In the genomic region with DNA sequence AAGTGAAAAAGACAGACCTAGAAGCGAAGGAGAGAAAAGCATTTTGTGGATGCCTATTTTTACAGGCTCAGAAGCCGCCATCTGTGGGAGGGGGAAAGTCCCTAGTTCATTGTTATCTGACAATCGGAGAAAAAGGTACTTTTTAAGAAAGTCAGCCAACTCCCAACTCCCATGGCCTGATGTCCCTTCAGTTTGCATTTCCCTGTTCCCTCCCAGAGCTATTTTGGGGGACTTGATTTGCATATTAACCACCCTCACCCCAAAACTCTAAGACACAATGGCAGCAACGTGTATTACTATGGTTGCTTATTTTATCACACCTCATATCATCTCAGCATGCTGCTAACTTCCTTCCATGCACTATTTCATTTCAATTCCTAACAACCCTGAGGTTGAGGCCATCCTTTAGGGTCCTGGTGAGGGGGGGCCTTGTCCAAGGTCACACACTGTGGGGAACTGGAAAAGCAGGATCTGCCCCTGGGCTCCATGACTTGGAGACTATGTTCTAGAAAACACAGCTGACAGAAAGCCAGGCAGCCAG, we compare ENCODE assay signal across 9 cellular contexts. TPM values are rescaled to one million over a fixed set of nuclear protein-coding genes. Genes with fewer than 3 reads are reported as not detected.
DNase-seq lines count a peak whose midpoint lies in the region; ATAC-seq and TF ChIP-seq lines count a peak whose summit lies in the region.
"Had no signal": no experiment of that assay in that cellular context is flagged by ENCODE, and none has a peak within 500 bp of the region (broad histone marks: within the 10 kb centered on the region; RNA-seq: fewer than 3 reads in every experiment).

No MANE protein-coding gene starts in this region.

- H3K27me3 ChIP-seq in OCI-LY1 (ENCODE audit: insufficient read depth, low read length), result no peaks in the 10 kb centered on the region
- H3K27me3 ChIP-seq in spleen (replicated peaks in 1 of 7), result no peaks in the 10 kb centered on the region
- H3K27me3 ChIP-seq in mesenchymal stem cell (ENCODE audit: control insufficient read depth in 1 of 2, insufficient read depth in 1 of 2, low read length in 2 of 2), result peaks cover 0 to 4% of the 10 kb centered on the region in 2 experiments
- H3K27me3 ChIP-seq in H7 (ENCODE audit: control insufficient read depth, insufficient read depth, low read length), result no peaks in the 10 kb centered on the region

- no peaks in the 10 kb centered on the region for H3K9me3 ChIP-seq in OCI-LY1 (ENCODE audit: low read length)
- peaks cover 0 to 28% (median 19%) of the 10 kb centered on the region in 8 donors for H3K9me3 ChIP-seq in spleen
- H3K9me3 ChIP-seq in mesenchymal stem cell (ENCODE audit: control insufficient read depth, low read length), result peaks cover 16% of the 10 kb centered on the region

- no peak overlapping the region for H3K4ac ChIP-seq in mesenchymal stem cell (ENCODE audit: low read depth in 1 of 2, low read length in 2 of 2)

- H4K91ac ChIP-seq in mesenchymal stem cell (ENCODE audit: low read length), result no peak overlapping the region

- no peak overlapping the region for H2BK12ac ChIP-seq in mesenchymal stem cell (ENCODE audit: low read length in 2 of 2)

- CTCF ChIA-PET in RWPE1 (lab: Yijun Ruan, JAX), result no interaction called here

- no peak for TF ChIP-seq POLR2A in spleen (IDR thresholded peaks at IDR 0.05)

- H3K27ac ChIP-seq in OCI-LY1 (ENCODE audit: low read depth, low read length, poor library complexity, severe bottlenecking), result peak overlapping the region; percentile 90
- peak overlapping the region in 7 of 8 donors; percentile 35 to 80 (median 72) for H3K27ac ChIP-seq in spleen
- H3K27ac ChIP-seq in mesenchymal stem cell (ENCODE audit: low read length, poor library complexity, severe bottlenecking), result no peak overlapping the region
- no peak overlapping the region for H3K27ac ChIP-seq in RWPE1

- H4K20me1 ChIP-seq in OCI-LY1 (ENCODE audit: insufficient read depth, low read length), result no peaks in the 10 kb centered on the region

- H3K36me3 ChIP-seq in OCI-LY1 (ENCODE audit: insufficient read depth, low read length), result peaks cover 15% of the 10 kb centered on the region
- H3K36me3 ChIP-seq in spleen, result peaks cover 0 to 66% (median 7%) of the 10 kb centered on the region in 6 donors
- H3K36me3 ChIP-seq in mesenchymal stem cell (ENCODE audit: control insufficient read depth in 1 of 2, insufficient read depth in 2 of 2, low read depth in 1 of 2, low read length in 2 of 2), result peaks cover 0 to 3% of the 10 kb centered on the region in 2 experiments
- no peaks in the 10 kb centered on the region for H3K36me3 ChIP-seq in H7 (replicated peaks; ENCODE audit: control insufficient read depth, insufficient read depth, low read length)

- no peak overlapping the region for H3K4me3 ChIP-seq in OCI-LY1 (ENCODE audit: low read depth, low read length, poor library complexity, severe bottlenecking)
- H3K4me3 ChIP-seq in spleen, result peak overlapping the region in 1 of 8 donors; percentile 1
- H3K4me3 ChIP-seq in mesenchymal stem cell (ENCODE audit: insufficient read depth in 1 of 2, low read depth in 1 of 2, low read length in 2 of 2), result no peak overlapping the region
- no peak overlapping the region for H3K4me3 ChIP-seq in H7 (ENCODE audit: insufficient read depth, low read depth, low read length)

- H3K9me2 ChIP-seq in OCI-LY1 (ENCODE audit: low read depth, low read length), result no peaks in the 10 kb centered on the region

- H3K79me1 ChIP-seq in mesenchymal stem cell (replicated peaks; ENCODE audit: low read length, poor library complexity, severe bottlenecking), result no peaks in the 10 kb centered on the region

- TF ChIP-seq CTCF in OCI-LY1 (IDR thresholded peaks at IDR 0.05; ENCODE audit: low read length) (no peak), spleen (IDR thresholded peaks at IDR 0.05 in 8 of 11, conservative IDR thresholded peaks at IDR 0.05 in 3 of 11) (no peak), RWPE1 (conservative IDR thresholded peaks at IDR 0.05; ENCODE audit: low read depth) (no peak)

- H3K4me1 ChIP-seq in OCI-LY1 (ENCODE audit: insufficient read depth, low read length, severe bottlenecking) (peaks cover 59% of the 10 kb centered on the region), spleen (peaks cover 23 to 91% (median 62%) of the 10 kb centered on the region in 6 donors), mesenchymal stem cell (ENCODE audit: control insufficient read depth, insufficient read depth, low read depth, low read length) (no peaks in the 10 kb centered on the region)

- H3K14ac ChIP-seq in mesenchymal stem cell (ENCODE audit: low read length in 2 of 2), result no peak overlapping the region

- H3K4me2 ChIP-seq in OCI-LY1 (ENCODE audit: low read length), result peak overlapping the region; percentile 33
- H3K4me2 ChIP-seq in mesenchymal stem cell (ENCODE audit: low read length, poor library complexity, severe bottlenecking), result no peak overlapping the region

- peak; percentile 59 for DNase-seq in spleen
- DNase-seq in cortex of kidney (lab: John Stamatoyannopoulos, UW), result no peak
- DNase-seq in mesenchymal stem cell, result no peak
- no peak for DNase-seq in RWPE1 (ENCODE audit: low spot score)
- no peak for DNase-seq in H7
- DNase-seq: NCI-H1436 treated with DMSO at 0.1 percent for 48 hours had no signal

- POLR2A ChIA-PET in RWPE1 (lab: Yijun Ruan, JAX; ENCODE audit: low non-redundant PET), result no interaction called here

- H2AK5ac ChIP-seq in mesenchymal stem cell (ENCODE audit: low read length, severe bottlenecking), result no peak overlapping the region

- H3K23ac ChIP-seq in mesenchymal stem cell (ENCODE audit: low read length in 2 of 2), result no peak overlapping the region

- no peak overlapping the region for H4K8ac ChIP-seq in mesenchymal stem cell (ENCODE audit: low read length)

- H3F3A ChIP-seq in OCI-LY1 (ENCODE audit: insufficient read depth, low read length), result no peaks in the 10 kb centered on the region

- ATAC-seq in GM18511 (IDR thresholded peaks at IDR 0.05; ENCODE audit: unreplicated experiment) (peak; percentile 59), GM21786 (IDR thresholded peaks at IDR 0.05; ENCODE audit: unreplicated experiment) (peak; percentile 44)

- no peak overlapping the region for H3K18ac ChIP-seq in mesenchymal stem cell (ENCODE audit: low read depth in 1 of 2, low read length in 2 of 2)

- H2BK5ac ChIP-seq in mesenchymal stem cell (ENCODE audit: low read depth, low read length, poor library complexity, severe bottlenecking), result no peak overlapping the region

- H2BK15ac ChIP-seq in mesenchymal stem cell (ENCODE audit: low read depth, poor library complexity, severe bottlenecking), result no peak overlapping the region

- 15 to 39% (median 31%) methylated on average over 4 of the region's 4 CpGs for WGBS in spleen, 5 donors
- 92% methylated on average over 4 of the region's 4 CpGs for WGBS in mesenchymal stem cell

- H3K9ac ChIP-seq in OCI-LY1 (ENCODE audit: low read length) (peak overlapping the region; percentile 36; the same call in 1 of the 2 replicates), mesenchymal stem cell (ENCODE audit: low read length) (no peak overlapping the region)

- intact Hi-C loops in spleen (cut with DNase I; ENCODE audit: low total_unique reads), result no loop called here

- no peak overlapping the region for H2AFZ ChIP-seq in OCI-LY1 (ENCODE audit: low read length)
- no peak overlapping the region for H2AFZ ChIP-seq in mesenchymal stem cell (ENCODE audit: low read depth, low read length)

- H2BK120ac ChIP-seq in mesenchymal stem cell (ENCODE audit: low read depth, low read length), result no peak overlapping the region

- H3K79me2 ChIP-seq in OCI-LY1 (ENCODE audit: insufficient read depth, low read length), result no peaks in the 10 kb centered on the region

RNA-seq across cellular contexts. Expression of gene HVCN1, which starts 18.7 kb away (rescaled TPM):
- total RNA-seq in spleen, result 10 to 100 TPM; 46.9 to 71.3 (median 63.7) TPM
- 100 to 1,000 TPM in 2 of 3 donors, 10 to 100 TPM in 1; 76.5 to 114 (median 106) TPM for polyA plus RNA-seq in spleen
- polyA plus RNA-seq in mesenchymal stem cell (2013, experiment 1 of 2), result 5.3 TPM
- 5.5 TPM for polyA plus RNA-seq in mesenchymal stem cell (2013, experiment 2 of 2)
- total RNA-seq in H7 (2014; rRNA removed; shearing (Covaris generic)), result 5.8 and 6.9 TPM in 2 replicates

RNA-seq across cellular contexts. Expression of gene TCTN1, which starts 56.3 kb away (rescaled TPM):
- 10 to 100 TPM; 14.8 to 30.8 (median 24.5) TPM for total RNA-seq in spleen
- 10 to 100 TPM in 2 of 3 donors, 1 to 10 TPM in 1; 8.4 to 21.0 (median 14.7) TPM for polyA plus RNA-seq in spleen
- 58.1 TPM for polyA plus RNA-seq in mesenchymal stem cell (2013, experiment 1 of 2)
- polyA plus RNA-seq in mesenchymal stem cell (2013, experiment 2 of 2), result 60.5 TPM
- total RNA-seq in H7 (2014; rRNA removed; shearing (Covaris generic)), result 6.2 and 7.8 TPM in 2 replicates

Comparison
In these comparisons a context has a peak if more than half of its experiments do, and no peak if none do; other contexts are left out.
1. H3K27ac ChIP-seq: peak in OCI-LY1 (single experiment) and spleen (7 of 8); none in mesenchymal stem cell (single experiment) and RWPE1 (single experiment).